24 cellular contexts compared by ENCODE assay signal in genomic region chr4:126264839-126265238, GRCh38.
DNase-seq lines count a peak whose midpoint lies in the region; ATAC-seq and TF ChIP-seq lines count a peak whose summit lies in the region.
"Had no signal": no experiment of that assay in that cellular context is flagged by ENCODE, and none has a peak within 500 bp of the region (broad histone marks: within the 10 kb centered on the region; RNA-seq: fewer than 3 reads in every experiment).

No MANE protein-coding gene starts in this region.

- H2AFZ ChIP-seq in osteoblast (ENCODE audit: low read length): no peak overlapping the region

- H3K4me1 ChIP-seq in RWPE2 (ENCODE audit: insufficient read depth, poor library complexity, severe bottlenecking): peaks cover 9% of the 10 kb centered on the region
- H3K4me1 ChIP-seq in osteoblast (ENCODE audit: insufficient read depth, low read length): peaks cover 11% of the 10 kb centered on the region
- H3K4me1 ChIP-seq: Caco-2, lower lobe of right lung, uterus had no signal

- no peak overlapping the region for H3K27ac Mint-ChIP-seq in activated naive CD4-positive, alpha-beta T cell treated with anti-CD3 and anti-CD28 coated beads, Interleukin-2, amount 10 ng/mL, durations not matched to agents 7 days and 5 days
- H3K27ac Mint-ChIP-seq: activated naive CD8-positive, alpha-beta T cell treated with anti-CD3 and anti-CD28 coated beads, Interleukin-2, amount 50 U/mL, for 24 hours; B cell; WTC11 had no signal

- H3K4me3 Mint-ChIP-seq in activated naive CD4-positive, alpha-beta T cell treated with anti-CD3 and anti-CD28 coated beads, Interleukin-2, amount 10 ng/mL, durations not matched to agents 7 days and 5 days: no peak overlapping the region
- no peak overlapping the region for H3K4me3 Mint-ChIP-seq in activated T-cell treated with anti-CD3 and anti-CD28 coated beads, Interleukin-2, amount 50 U/mL, for 4 hours
- H3K4me3 Mint-ChIP-seq: activated naive CD8-positive, alpha-beta T cell treated with anti-CD3 and anti-CD28 coated beads, Interleukin-2, amount 50 U/mL, for 24 hours; B cell; WTC11 had no signal

- H3K79me2 ChIP-seq in osteoblast (ENCODE audit: insufficient read depth, low read length): no peaks in the 10 kb centered on the region

- H3K27ac ChIP-seq in RWPE2 (ENCODE audit: poor library complexity, severe bottlenecking) (no peak overlapping the region), osteoblast (ENCODE audit: low read depth, low read length) (no peak overlapping the region)
- H3K27ac ChIP-seq: lower lobe of right lung, skin epidermis, uterus had no signal

- peak; percentile 62; the same call in 2 of the 3 replicates for ATAC-seq in RWPE2 (ENCODE audit: low read depth)
- no peak for ATAC-seq in activated T-cell treated with anti-CD3 and anti-CD28 coated beads, Interleukin-2, amount 50 U/mL, for 4 hours
- ATAC-seq: activated naive CD8-positive, alpha-beta T cell treated with anti-CD3 and anti-CD28 coated beads, Interleukin-2, amount 50 U/mL, for 24 hours; HCT116; lower lobe of right lung; WTC11 had no signal

- CTCF ChIA-PET in activated naive CD4-positive, alpha-beta T cell treated with anti-CD3 and anti-CD28 coated beads, Interleukin-2, amount 10 ng/mL, durations not matched to agents 7 days and 5 days (lab: Charles Lee): no interaction called here

- no peak overlapping the region for H3K4me3 ChIP-seq in RWPE2 (ENCODE audit: severe bottlenecking)
- no peak overlapping the region for H3K4me3 ChIP-seq in osteoblast (ENCODE audit: insufficient read depth, low read length)
- H3K4me3 ChIP-seq: lower lobe of right lung, skin epidermis, uterus had no signal

- H3K4me2 ChIP-seq in osteoblast (ENCODE audit: insufficient read depth, low read length): no peak overlapping the region

- H3K36me3 ChIP-seq in RWPE2 (ENCODE audit: low read depth) (no peaks in the 10 kb centered on the region), osteoblast (ENCODE audit: insufficient read depth, low read length) (no peaks in the 10 kb centered on the region)
- H3K36me3 ChIP-seq: lower lobe of right lung had no signal

- TF ChIP-seq CTCF in RWPE2 (IDR thresholded peaks at IDR 0.05; ENCODE audit: poor library complexity, severe bottlenecking) (no peak), osteoblast (IDR thresholded peaks at IDR 0.05; ENCODE audit: extremely low read depth, low read depth, low read length) (no peak), GM13976 (IDR thresholded peaks at IDR 0.05; ENCODE audit: borderline replicate concordance, control extremely low read depth, extremely low read depth, insufficient read depth, missing control alignments) (no peak)

- H3K27me3 ChIP-seq in RWPE2 (ENCODE audit: insufficient read depth, poor library complexity, severe bottlenecking) (no peaks in the 10 kb centered on the region), osteoblast (ENCODE audit: insufficient read depth, low read length) (no peaks in the 10 kb centered on the region)
- H3K27me3 ChIP-seq: uterus had no signal

- H3K36me3 Mint-ChIP-seq in activated naive CD4-positive, alpha-beta T cell treated with anti-CD3 and anti-CD28 coated beads, Interleukin-2, amount 10 ng/mL, durations not matched to agents 7 days and 5 days: no peaks in the 10 kb centered on the region
- no peaks in the 10 kb centered on the region for H3K36me3 Mint-ChIP-seq in activated T-cell treated with anti-CD3 and anti-CD28 coated beads, Interleukin-2, amount 50 U/mL, for 4 hours (ENCODE audit: insufficient read depth)
- H3K36me3 Mint-ChIP-seq: WTC11 had no signal

- H3K9me3 ChIP-seq in RWPE2 (ENCODE audit: severe bottlenecking) (no peaks in the 10 kb centered on the region), osteoblast (ENCODE audit: low read depth, low read length) (no peaks in the 10 kb centered on the region)
- H3K9me3 ChIP-seq: Caco-2, lower lobe of right lung, uterus had no signal

- no peaks in the 10 kb centered on the region for H3K27me3 Mint-ChIP-seq in activated naive CD4-positive, alpha-beta T cell treated with anti-CD3 and anti-CD28 coated beads, Interleukin-2, amount 10 ng/mL, durations not matched to agents 7 days and 5 days
- H3K27me3 Mint-ChIP-seq in activated T-cell treated with anti-CD3 and anti-CD28 coated beads, Interleukin-2, amount 50 U/mL, for 4 hours (ENCODE audit: low read depth): no peaks in the 10 kb centered on the region
- H3K27me3 Mint-ChIP-seq: activated naive CD8-positive, alpha-beta T cell treated with anti-CD3 and anti-CD28 coated beads, Interleukin-2, amount 50 U/mL, for 24 hours; B cell had no signal

- H3K4me1 Mint-ChIP-seq in activated naive CD4-positive, alpha-beta T cell treated with anti-CD3 and anti-CD28 coated beads, Interleukin-2, amount 10 ng/mL, durations not matched to agents 7 days and 5 days: no peaks in the 10 kb centered on the region
- no peaks in the 10 kb centered on the region for H3K4me1 Mint-ChIP-seq in activated T-cell treated with anti-CD3 and anti-CD28 coated beads, Interleukin-2, amount 50 U/mL, for 4 hours (ENCODE audit: low read depth)
- H3K4me1 Mint-ChIP-seq: activated naive CD8-positive, alpha-beta T cell treated with anti-CD3 and anti-CD28 coated beads, Interleukin-2, amount 50 U/mL, for 24 hours; B cell; WTC11 had no signal

- no peaks in the 10 kb centered on the region for H4K20me1 ChIP-seq in osteoblast (ENCODE audit: insufficient read depth, low read length)

- DNase-seq in ELR (ENCODE audit: low read depth): peak; percentile 74
- DNase-seq in RWPE2 (ENCODE audit: low spot score): no peak
- peak; percentile 6 for DNase-seq in fibroblast of gingiva (ENCODE audit: low read depth)
- peak; percentile 37 for DNase-seq in osteoblast (ENCODE audit: insufficient read length, low spot score, missing footprints)
- no peak for DNase-seq in GM13976 (ENCODE audit: low spot score)
- no peak for DNase-seq in activated naive CD4-positive, alpha-beta T cell treated with anti-CD3 and anti-CD28 coated beads, Interleukin-2, amount 10 ng/mL, durations not matched to agents 7 days and 5 days
- DNase-seq in activated T-cell treated with anti-CD3 and anti-CD28 coated beads, Interleukin-2, amount 50 U/mL, for 4 hours: no peak
- DNase-seq in NCI-H146 (lab: John Stamatoyannopoulos, UW): no peak
- DNase-seq: activated CD8-positive, alpha-beta memory T cell treated with anti-CD3 and anti-CD28 coated beads for 24 hours; activated naive CD8-positive, alpha-beta T cell treated with anti-CD3 and anti-CD28 coated beads, Interleukin-2, amount 50 U/mL, for 24 hours; Caco-2; KBM-7; lower lobe of right lung; NCI-H1092 treated with DMSO at 0.1 percent for 48 hours; NCI-H2107; NCI-H526; SHP77; stimulated activated CD4-positive, alpha-beta T cell treated with anti-CD3 and anti-CD28 coated beads, Interleukin-4, amount 100 ng/mL, for 1 hour; T-helper 2 cell; uterus had no signal

- peaks cover 2% of the 10 kb centered on the region for H3K9me3 Mint-ChIP-seq in activated naive CD4-positive, alpha-beta T cell treated with anti-CD3 and anti-CD28 coated beads, Interleukin-2, amount 10 ng/mL, durations not matched to agents 7 days and 5 days
- no peaks in the 10 kb centered on the region for H3K9me3 Mint-ChIP-seq in activated T-cell treated with anti-CD3 and anti-CD28 coated beads, Interleukin-2, amount 50 U/mL, for 4 hours
- H3K9me3 Mint-ChIP-seq: activated naive CD8-positive, alpha-beta T cell treated with anti-CD3 and anti-CD28 coated beads, Interleukin-2, amount 50 U/mL, for 24 hours; WTC11 had no signal

- in situ Hi-C loops in GM13976 (cut with MboI; ENCODE audit: low sequenced_read_pairs, unreplicated experiment): no loop called here

Comparison
In these comparisons a context has a peak if more than half of its experiments do, and no peak if none do; other contexts are left out.
1. DNase-seq: peak in ELR (single experiment), fibroblast of gingiva (single experiment) and osteoblast (single experiment); none in RWPE2 (single experiment), GM13976 (single experiment), activated naive CD4-positive, alpha-beta T cell treated with anti-CD3 and anti-CD28 coated beads, Interleukin-2, amount 10 ng/mL, durations not matched to agents 7 days and 5 days (single experiment), activated T-cell treated with anti-CD3 and anti-CD28 coated beads, Interleukin-2, amount 50 U/mL, for 4 hours (single experiment) and NCI-H146 (single experiment).